ENCODE assay signal across 11 cellular contexts in genomic region chr3:169085827-169086226, GRCh38.
DNase-seq lines count a peak whose midpoint lies in the region; ATAC-seq and TF ChIP-seq lines count a peak whose summit lies in the region.
"Had no signal": no experiment of that assay in that cellular context is flagged by ENCODE, and none has a peak within 500 bp of the region (broad histone marks: within the 10 kb centered on the region; RNA-seq: fewer than 3 reads in every experiment).

No MANE protein-coding gene starts in this region.

- POLR2A ChIA-PET in IMR-90 (lab: Charles Lee; ENCODE audit: unreplicated experiment) = no interaction called here

- peak overlapping the region; percentile 24; the same call in 1 of the 2 replicates for H3K4me2 ChIP-seq in IMR-90 (ENCODE audit: low read depth, low read length)

- H2AFZ ChIP-seq in IMR-90 (replicated peaks; ENCODE audit: low read length, poor library complexity) = no peak overlapping the region

- peak overlapping the region; percentile 86 for H2BK20ac ChIP-seq in IMR-90 (ENCODE audit: low read depth, low read length)

- H4K8ac ChIP-seq in IMR-90 (ENCODE audit: low read depth in 2 of 2, low read length in 2 of 2) = peak overlapping the region in 1 of 2 experiments; percentile 65; a peak in 2 of 4 replicates

- H4K20me1 ChIP-seq in IMR-90 (ENCODE audit: insufficient read depth, low read length) = no peaks in the 10 kb centered on the region

- no peaks in the 10 kb centered on the region for H3K9me3 ChIP-seq in IMR-90 (ENCODE audit: control insufficient read depth, insufficient read depth, low read length)

- ATAC-seq in IMR-90 (ENCODE audit: low read depth) (peak; percentile 93), GM18498 (IDR thresholded peaks at IDR 0.05; ENCODE audit: unreplicated experiment) (no peak), HG02588 (IDR thresholded peaks at IDR 0.05; ENCODE audit: unreplicated experiment) (no peak)
- ATAC-seq: HCT116 had no signal

- peaks cover 8% of the 10 kb centered on the region for H3K4me1 ChIP-seq in IMR-90 (ENCODE audit: control insufficient read depth, insufficient read depth, low read length)

- peak overlapping the region; percentile 58; the same call in 1 of the 2 replicates for H4K91ac ChIP-seq in IMR-90 (ENCODE audit: insufficient read depth, low read depth, low read length)

- H4K5ac ChIP-seq in IMR-90 (ENCODE audit: low read depth, low read length) = no peak overlapping the region

- H3K36me3 ChIP-seq in IMR-90 (ENCODE audit: control insufficient read depth, insufficient read depth, low read length) = peaks cover 2% of the 10 kb centered on the region
- H3K36me3 ChIP-seq: WERI-Rb-1 had no signal

- H3K27me3 ChIP-seq in IMR-90 (ENCODE audit: control insufficient read depth, insufficient read depth, low read length) = no peaks in the 10 kb centered on the region

- TF ChIP-seq POLR2A in IMR-90 (IDR thresholded peaks at IDR 0.05; ENCODE audit: low read depth, low read length) = no peak

- no peak overlapping the region for H2AK5ac ChIP-seq in IMR-90 (ENCODE audit: low read depth, low read length)

- H2BK15ac ChIP-seq in IMR-90 (ENCODE audit: low read depth, low read length) = 0 out of 3 replicates have a peak overlapping the region, but pooled peaks have one; percentile 84

- CTCF ChIA-PET in IMR-90 (lab: Yijun Ruan, JAX) = interaction anchor here (0.7 to 1.1 kb wide), 2 partner anchors 12 to 307 kb away, joined by 3 to 4 read pairs; no protein-coding TSS in a partner anchor

- DNase-seq in AG09309 (ENCODE audit: low read depth) = peak; percentile 90
- DNase-seq in IMR-90 = peak; percentile 94
- DNase-seq in choroid plexus epithelial cell (ENCODE audit: low read depth) = peak; percentile 99
- DNase-seq in lung microvascular endothelial cell (ENCODE audit: low read depth in 2 of 2) = peak; percentile 5 to 72
- DNase-seq in NCI-H1092 treated with DMSO at 0.1 percent for 48 hours (lab: John Stamatoyannopoulos, UW) = no peak
- no peak for DNase-seq in ACHN
- DNase-seq: CD4-positive, CD25-positive, alpha-beta regulatory T cell; WERI-Rb-1 had no signal

- intact Hi-C loops in IMR-90 (cut with micrococcal nuclease) = no loop called here

- H3K27ac ChIP-seq in IMR-90 (ENCODE audit: insufficient read depth, low read length) = peak overlapping the region; percentile 22; the same call in 1 of the 2 replicates
- H3K27ac ChIP-seq: WERI-Rb-1 had no signal

- BruUV-seq in IMR-90 (replicated peaks; lab: Mats Ljungman, UMichigan) = no TSS peak

- peak overlapping the region; percentile 72; the same call in 1 of the 2 replicates for H3K56ac ChIP-seq in IMR-90 (ENCODE audit: extremely low read depth, insufficient read depth, low read length)

- H3K23ac ChIP-seq in IMR-90 (ENCODE audit: low read depth, low read length) = no peak overlapping the region

- no peak overlapping the region for H3K14ac ChIP-seq in IMR-90 (replicated peaks; ENCODE audit: low read depth, low read length)

- H3K18ac ChIP-seq in IMR-90 (ENCODE audit: low read depth, low read length) = no peak overlapping the region; the same call in 1 of the 2 replicates

- H3K4me3 ChIP-seq in AG09309 (ENCODE audit: control insufficient read depth, low read depth, low read length) (no peak overlapping the region), IMR-90 (ENCODE audit: insufficient read depth, low read depth, low read length) (no peak overlapping the region), choroid plexus epithelial cell (ENCODE audit: low read depth, low read length) (no peak overlapping the region)

- H2BK5ac ChIP-seq in IMR-90 (ENCODE audit: low read depth, low read length, poor library complexity, severe bottlenecking) = peak overlapping the region; percentile 95

- H3K9me1 ChIP-seq in IMR-90 (ENCODE audit: insufficient read depth, low read length) = peaks cover 9% of the 10 kb centered on the region

- dilution Hi-C loops in IMR-90 (cut with HindIII; ENCODE audit: low sequenced_read_pairs, unreplicated experiment) = no loop called here

- in situ Hi-C loops in IMR-90 (cut with MboI; ENCODE audit: low sequenced_read_pairs) (no loop called here), ACHN (cut with HindIII; ENCODE audit: low pct_ligation_motif_present, low pct_unique_long_range_greater_than_20kb, low sequenced_read_pairs) (no loop called here)

- H3K4ac ChIP-seq in IMR-90 (ENCODE audit: low read depth, low read length) = no peak overlapping the region

- H2BK120ac ChIP-seq in IMR-90 (ENCODE audit: low read depth, low read length) = peak overlapping the region; percentile 87

- no peak overlapping the region for H3K9ac ChIP-seq in IMR-90 (ENCODE audit: low read depth, low read length)

- TF ChIP-seq CTCF in AG09309 (IDR thresholded peaks at IDR 0.05; ENCODE audit: control insufficient read depth, insufficient read depth, low read depth, low read length, missing control alignments) (no peak), IMR-90 (conservative IDR thresholded peaks at IDR 0.05; ENCODE audit: low read depth, low read length) (no peak), choroid plexus epithelial cell (conservative IDR thresholded peaks at IDR 0.05; ENCODE audit: low read depth, low read length) (no peak)

- no peak for TF ChIP-seq RAD21 in IMR-90 (IDR thresholded peaks at IDR 0.05; ENCODE audit: low read length)

- no peak overlapping the region for H2AK9ac ChIP-seq in IMR-90 (replicated peaks; ENCODE audit: low read depth, low read length, poor library complexity)

- no CpG with 5 or more reads among the region's 2 CpGs for WGBS in IMR-90 (ENCODE audit: extremely low coverage in 2 of 2, insufficient read length in 1 of 2), 2 experiments

- peaks cover 0 to 2% of the 10 kb centered on the region in 2 experiments; a peak in 1 of 4 replicates for H3K79me1 ChIP-seq in IMR-90 (ENCODE audit: low read depth in 1 of 2, low read length in 2 of 2)

TF ChIP-seq in IMR-90, 13 proteins besides CTCF, POLR2A, EP300 and RAD21:
- TF ChIP-seq BHLHE40 (IDR thresholded peaks at IDR 0.05; ENCODE audit: low read depth, low read length) = no peak
- TF ChIP-seq NFE2L2 (IDR thresholded peaks at IDR 0.05; ENCODE audit: low read depth, low read length) = peak; percentile 72
- no peak for TF ChIP-seq SMC3 (IDR thresholded peaks at IDR 0.05; ENCODE audit: low read depth, low read length)
- TF ChIP-seq FOS (IDR thresholded peaks at IDR 0.05; ENCODE audit: low read depth, low read length) = peak; percentile 18; the same call in 1 of the 2 replicates
- TF ChIP-seq MAZ (IDR thresholded peaks at IDR 0.05; ENCODE audit: borderline replicate concordance, low read depth, low read length) = no peak
- TF ChIP-seq ELK1 (IDR thresholded peaks at IDR 0.05; ENCODE audit: borderline replicate concordance, low read depth, low read length) = no peak
- peak; percentile 53 for TF ChIP-seq MAFK (IDR thresholded peaks at IDR 0.05; ENCODE audit: low read depth, low read length)
- TF ChIP-seq USF2 (IDR thresholded peaks at IDR 0.05; ENCODE audit: low read depth, low read length) = peak; percentile 84
- peak; percentile 81 for TF ChIP-seq CEBPB (IDR thresholded peaks at IDR 0.05; ENCODE audit: low read depth, low read length)
- no peak for TF ChIP-seq RCOR1 (IDR thresholded peaks at IDR 0.05; ENCODE audit: insufficient replicate concordance, low read length)
- TF ChIP-seq RFX5 (IDR thresholded peaks at IDR 0.05; ENCODE audit: low read depth, low read length) = peak; percentile 91
- TF ChIP-seq MXI1 (IDR thresholded peaks at IDR 0.05; ENCODE audit: borderline replicate concordance, low read depth, low read length) = peak; percentile 24; the same call in 1 of the 2 replicates
- TF ChIP-seq CHD1 (IDR thresholded peaks at IDR 0.05; ENCODE audit: low read depth, low read length) = no peak

Comparison
In these comparisons a context has a peak if more than half of its experiments do, and no peak if none do; other contexts are left out.
1. DNase-seq: peak in AG09309 (single experiment), IMR-90 (single experiment), choroid plexus epithelial cell (single experiment) and lung microvascular endothelial cell (2 of 2); none in NCI-H1092 treated with DMSO at 0.1 percent for 48 hours (single experiment) and ACHN (single experiment).